8 cellular contexts compared by ENCODE assay signal in genomic region chr7:149261829-149262617, GRCh38. TPM values are rescaled to one million over a fixed set of nuclear protein-coding genes. Genes with fewer than 3 reads are reported as not detected.
A peak's percentile ranks its signal among the peaks of the same experiment; 100 is the strongest.
DNase-seq lines count a peak whose midpoint lies in the region; TF ChIP-seq lines count a peak whose summit lies in the region.

Gene ZNF783, plus strand, starts transcription at chr7:149262196. Its CDS starts 138 bp downstream, at chr7:149262334.

- peak within 1 kb of the TSS; percentile 85 for H3K27ac ChIP-seq in thymus (ENCODE audit: low read depth)

- H3K27me3 Mint-ChIP-seq in activated naive CD4-positive, alpha-beta T cell treated with anti-CD3 and anti-CD28 coated beads, Interleukin-2, amount 50 U/mL, for 24 hours = no peaks in the 10 kb centered on the region
- H3K27me3 Mint-ChIP-seq in glutamatergic neuron (ENCODE audit: unreplicated experiment) (peaks cover 4% of the 10 kb centered on the region), osteocyte (ENCODE audit: unreplicated experiment) (no peaks in the 10 kb centered on the region)

- WGBS in thymus = under 1% methylated on average over 115 of the region's 115 CpGs

- H3K27ac Mint-ChIP-seq in activated naive CD4-positive, alpha-beta T cell treated with anti-CD3 and anti-CD28 coated beads, Interleukin-2, amount 50 U/mL, for 24 hours = peak within 1 kb of the TSS; percentile 93
- H3K27ac Mint-ChIP-seq in glutamatergic neuron (ENCODE audit: unreplicated experiment) (peak within 1 kb of the TSS; percentile 64), osteocyte (ENCODE audit: unreplicated experiment) (peak within 1 kb of the TSS; percentile 97)

- DNase-seq in GM04504 (ENCODE audit: low read depth) (peak; percentile 80), HAP-1 (ENCODE audit: low spot score in 2 of 2) (peak; percentile 81 to 88), MG63 (peak; percentile 87), SK-N-DZ (ENCODE audit: low spot score) (peak; percentile 84), glutamatergic neuron (peak; percentile 85), osteocyte (ENCODE audit: extremely low spot score, unreplicated experiment) (peak; percentile 93)

- in situ Hi-C loops in HAP-1 (cut with MboI; ENCODE audit: low sequenced_read_pairs) = no loop called here

- H3K9me3 ChIP-seq in HAP-1 = no peaks in the 10 kb centered on the region
- no peaks in the 10 kb centered on the region for H3K9me3 ChIP-seq in MG63
- no peaks in the 10 kb centered on the region for H3K9me3 ChIP-seq in thymus (ENCODE audit: control insufficient read depth)

- TF ChIP-seq CTCF in glutamatergic neuron (IDR thresholded peaks at IDR 0.05; ENCODE audit: partially characterized antibody, unreplicated experiment) (peak; percentile 83), osteocyte (IDR thresholded peaks at IDR 0.05) (peak; percentile 95)

- peaks cover 5% of the 10 kb centered on the region for H3K36me3 Mint-ChIP-seq in activated naive CD4-positive, alpha-beta T cell treated with anti-CD3 and anti-CD28 coated beads, Interleukin-2, amount 50 U/mL, for 24 hours
- H3K36me3 Mint-ChIP-seq in glutamatergic neuron (ENCODE audit: unreplicated experiment) (no peaks in the 10 kb centered on the region), osteocyte (ENCODE audit: unreplicated experiment) (peaks cover 18% of the 10 kb centered on the region)

- no peaks in the 10 kb centered on the region for H3K9me3 Mint-ChIP-seq in activated naive CD4-positive, alpha-beta T cell treated with anti-CD3 and anti-CD28 coated beads, Interleukin-2, amount 50 U/mL, for 24 hours
- H3K9me3 Mint-ChIP-seq in glutamatergic neuron (ENCODE audit: unreplicated experiment) = peaks cover 12% of the 10 kb centered on the region
- H3K9me3 Mint-ChIP-seq in osteocyte (ENCODE audit: unreplicated experiment) = no peaks in the 10 kb centered on the region

- H3K27me3 ChIP-seq in HAP-1 (ENCODE audit: low read depth) = no peaks in the 10 kb centered on the region
- no peaks in the 10 kb centered on the region for H3K27me3 ChIP-seq in MG63
- no peaks in the 10 kb centered on the region for H3K27me3 ChIP-seq in thymus (ENCODE audit: control insufficient read depth, insufficient read depth)

- H3K4me3 ChIP-seq in HAP-1 (peak within 1 kb of the TSS; percentile 30), MG63 (peak within 1 kb of the TSS; percentile 65), thymus (ENCODE audit: low read length) (peak within 1 kb of the TSS; percentile 59)

- H3K4me1 Mint-ChIP-seq in activated naive CD4-positive, alpha-beta T cell treated with anti-CD3 and anti-CD28 coated beads, Interleukin-2, amount 50 U/mL, for 24 hours = peaks cover 40% of the 10 kb centered on the region
- H3K4me1 Mint-ChIP-seq in glutamatergic neuron (ENCODE audit: low read depth, unreplicated experiment) (peaks cover 6% of the 10 kb centered on the region), osteocyte (ENCODE audit: unreplicated experiment) (peaks cover 23% of the 10 kb centered on the region)

- H3K36me3 ChIP-seq in HAP-1 (replicated peaks) = no peaks in the 10 kb centered on the region; the same call in 1 of the 2 replicates
- peaks cover 6% of the 10 kb centered on the region for H3K36me3 ChIP-seq in MG63
- peaks cover 9% of the 10 kb centered on the region for H3K36me3 ChIP-seq in thymus (ENCODE audit: control insufficient read depth, insufficient read depth)

- peak within 1 kb of the TSS; percentile 87 for H3K4me3 Mint-ChIP-seq in activated naive CD4-positive, alpha-beta T cell treated with anti-CD3 and anti-CD28 coated beads, Interleukin-2, amount 50 U/mL, for 24 hours
- H3K4me3 Mint-ChIP-seq in glutamatergic neuron (ENCODE audit: unreplicated experiment) = peak within 1 kb of the TSS; percentile 77
- peak within 1 kb of the TSS; percentile 80 for H3K4me3 Mint-ChIP-seq in osteocyte (ENCODE audit: unreplicated experiment)

- H3K4me1 ChIP-seq in HAP-1 (peaks cover 11% of the 10 kb centered on the region), thymus (ENCODE audit: control insufficient read depth, insufficient read depth, low read length) (no peaks in the 10 kb centered on the region)

RNA-seq across cellular contexts. Expression of gene ZNF783, which starts in this region (rescaled TPM):
- 4.8 and 6.2 TPM in 2 replicates for total RNA-seq in MG63 (2014; rRNA removed; shearing (Covaris generic); ENCODE audit: low replicate concordance)
- polyA plus RNA-seq in SK-N-DZ (2014; cell fraction: cytosol; rRNA removed) = 7.7 and 11.0 TPM in 2 replicates
- 25.7 and 30.0 TPM in 2 replicates for polyA plus RNA-seq in SK-N-DZ (2014; cell fraction: nucleus; rRNA removed)
- total RNA-seq in glutamatergic neuron (ENCODE audit: unreplicated experiment) (22.9 TPM), osteocyte (25.4 and 26.0 TPM in 2 replicates)
- 12.9 TPM for polyA plus RNA-seq in thymus

Comparison
In these comparisons a context has a peak if more than half of its experiments do, and no peak if none do; other contexts are left out.
1. Peak in every context shown above with its lines: DNase-seq, H3K4me3 ChIP-seq and H3K27ac ChIP-seq.